Comparison of ENCODE assay signal across 8 cellular contexts in genomic region chrX:106611682-106612402, GRCh38. TPM values are rescaled to one million over a fixed set of nuclear protein-coding genes. Genes with fewer than 3 reads are reported as not detected.
DNase-seq lines count a peak whose midpoint lies in the region; ATAC-seq and TF ChIP-seq lines count a peak whose summit lies in the region.

RADX (plus strand) TSS chrX:106611978; CDS start chrX:106612081, 103 bp downstream.

- H3K27me3 ChIP-seq in liver (ENCODE audit: control insufficient read depth in 4 of 4, insufficient read depth in 4 of 4, low read length in 3 of 4) = no peaks in the 10 kb centered on the region

- peaks cover 23% of the 10 kb centered on the region for H3K4me1 Mint-ChIP-seq in activated CD4-positive, alpha-beta T cell treated with anti-CD3 and anti-CD28 coated beads, Interleukin-2, amount 10 ng/mL, durations not matched to agents 7 days and 5 days

- H3K36me3 Mint-ChIP-seq in activated CD4-positive, alpha-beta T cell treated with anti-CD3 and anti-CD28 coated beads, Interleukin-2, amount 10 ng/mL, durations not matched to agents 7 days and 5 days (ENCODE audit: low read depth) = no peaks in the 10 kb centered on the region

- CTCF ChIA-PET in activated CD4-positive, alpha-beta T cell treated with anti-CD3 and anti-CD28 coated beads, Interleukin-2, amount 10 ng/mL, durations not matched to agents 7 days and 5 days (lab: Charles Lee) = interaction anchor here (1.0 kb wide), 1 partner anchor 20 kb away, joined by 3 read pairs; no protein-coding TSS in a partner anchor

- H3K4me3 ChIP-seq in liver (ENCODE audit: low read depth in 1 of 3, low read length in 3 of 3) = peak within 1 kb of the TSS; percentile 47 to 86 (median 69)

- H3K4me1 ChIP-seq in liver (ENCODE audit: control insufficient read depth in 4 of 4, insufficient read depth in 4 of 4, low read length in 3 of 4) = peaks cover 0 to 9% (median 2%) of the 10 kb centered on the region in 4 donors

- H3K27ac Mint-ChIP-seq in activated CD4-positive, alpha-beta T cell treated with anti-CD3 and anti-CD28 coated beads, Interleukin-2, amount 10 ng/mL, durations not matched to agents 7 days and 5 days = peak within 1 kb of the TSS; percentile 91

- no peaks in the 10 kb centered on the region for H3K36me3 ChIP-seq in liver (ENCODE audit: control insufficient read depth in 4 of 4, insufficient read depth in 3 of 4, low read depth in 1 of 4, low read length in 3 of 4)

- H3K27ac ChIP-seq in liver (ENCODE audit: low read depth in 1 of 2, low read length in 2 of 2) = peak within 1 kb of the TSS; percentile 13 to 42

- POLR2A ChIA-PET in activated CD4-positive, alpha-beta T cell treated with anti-CD3 and anti-CD28 coated beads, Interleukin-2, amount 10 ng/mL, durations not matched to agents 7 days and 5 days (lab: Charles Lee) = no interaction called here

- DNase-seq in NCI-H2171 (lab: John Stamatoyannopoulos, UW) = peak; percentile 1
- DNase-seq in activated CD4-positive, alpha-beta T cell treated with anti-CD3 and anti-CD28 coated beads, Interleukin-2, amount 10 ng/mL, durations not matched to agents 7 days and 5 days = peak; percentile 88
- DNase-seq in dermis blood vessel endothelial cell = peak; percentile 43
- peak; percentile 65 to 67 for DNase-seq in stimulated activated CD4-positive, alpha-beta T cell treated with anti-CD3 and anti-CD28 coated beads, Interleukin-2, amount 100 ng/mL, for 48 hours
- no peak for DNase-seq in SIG-M5 treated with dmso at 0.1 percent for 504 hours (lab: John Stamatoyannopoulos, UW; ENCODE audit: unreplicated experiment)

- no peak for TF ChIP-seq CTCF in liver (IDR thresholded peaks at IDR 0.05; ENCODE audit: low read depth, low read length, missing input control)

- no peak for TF ChIP-seq RAD21 in liver (IDR thresholded peaks at IDR 0.05)

- peak within 1 kb of the TSS; percentile 88 for H3K4me3 Mint-ChIP-seq in activated CD4-positive, alpha-beta T cell treated with anti-CD3 and anti-CD28 coated beads, Interleukin-2, amount 10 ng/mL, durations not matched to agents 7 days and 5 days

- H3K27me3 Mint-ChIP-seq in activated CD4-positive, alpha-beta T cell treated with anti-CD3 and anti-CD28 coated beads, Interleukin-2, amount 10 ng/mL, durations not matched to agents 7 days and 5 days = peaks cover 3% of the 10 kb centered on the region

- no peaks in the 10 kb centered on the region for H3K9me3 Mint-ChIP-seq in activated CD4-positive, alpha-beta T cell treated with anti-CD3 and anti-CD28 coated beads, Interleukin-2, amount 10 ng/mL, durations not matched to agents 7 days and 5 days

- peak within 1 kb of the TSS in 1 of 2 donors; percentile 83 for H3K9ac ChIP-seq in liver (ENCODE audit: low read depth in 1 of 2, low read length in 2 of 2)

- ATAC-seq in GM18517 (IDR thresholded peaks at IDR 0.05; ENCODE audit: unreplicated experiment) (peak; percentile 93), HG02884 (IDR thresholded peaks at IDR 0.05; ENCODE audit: unreplicated experiment) (peak; percentile 96)

- under 1% methylated on average over 46 of the region's 46 CpGs for WGBS in liver

- H3K9me3 ChIP-seq in liver (ENCODE audit: control insufficient read depth in 4 of 4, low read length in 3 of 4) = no peaks in the 10 kb centered on the region

TF ChIP-seq in liver, 16 proteins besides CTCF, POLR2A, EP300 and RAD21:
- TF ChIP-seq FOXA2 (IDR thresholded peaks at IDR 0.05) = no peak
- TF ChIP-seq JUND (IDR thresholded peaks at IDR 0.05) = no peak
- no peak for TF ChIP-seq FOXA1 (IDR thresholded peaks at IDR 0.05)
- no peak for TF ChIP-seq SP1 (IDR thresholded peaks at IDR 0.05)
- no peak for TF ChIP-seq ZBTB33 (IDR thresholded peaks at IDR 0.05)
- peak in 1 of 2 donors; percentile 25 for TF ChIP-seq HNF4A (conservative IDR thresholded peaks at IDR 0.05)
- TF ChIP-seq REST (IDR thresholded peaks at IDR 0.05) = peak; percentile 31
- TF ChIP-seq RXRA (IDR thresholded peaks at IDR 0.05) = peak in 1 of 2 donors; percentile 42
- TF ChIP-seq NR2F2 (IDR thresholded peaks at IDR 0.05) = no peak
TF ChIP-seq in liver: peak in this region for 3.

RNA-seq across cellular contexts. Expression of gene RADX, which starts in this region (rescaled TPM):
- 1 to 10 TPM; 7.8 TPM for total RNA-seq in activated CD4-positive, alpha-beta T cell treated with anti-CD3 and anti-CD28 coated beads, Interleukin-2, amount 10 ng/mL, durations not matched to agents 7 days and 5 days
- under 0.01 and 0.14 TPM in 2 replicates for total RNA-seq in dermis blood vessel endothelial cell
- 1 to 10 TPM; 1.0 to 2.3 TPM for total RNA-seq in liver
- under 1 TPM; 0.46 to 0.88 TPM for polyA plus RNA-seq in liver

Comparison
In these comparisons a context has a peak if more than half of its experiments do, and no peak if none do; other contexts are left out.
1. Peak in DNase-seq in dermis blood vessel endothelial cell; RNA of the gene not detected or under 1 TPM.